Comparison of ENCODE assay signal across 11 cellular contexts in genomic region chr11:83725161-83725560, GRCh38.
DNase-seq lines count a peak whose midpoint lies in the region; ATAC-seq and TF ChIP-seq lines count a peak whose summit lies in the region.
"Had no signal": no experiment of that assay in that cellular context is flagged by ENCODE, and none has a peak within 500 bp of the region (broad histone marks: within the 10 kb centered on the region; RNA-seq: fewer than 3 reads in every experiment).

No MANE protein-coding gene starts in this region.

- H3K36me3 ChIP-seq in GM23248 (ENCODE audit: low read depth) (no peaks in the 10 kb centered on the region), adipocyte (ENCODE audit: control insufficient read depth, insufficient read depth, low read length, severe bottlenecking) (no peaks in the 10 kb centered on the region), brain microvascular endothelial cell (replicated peaks) (no peaks in the 10 kb centered on the region)
- H3K36me3 ChIP-seq: Peyer's patch had no signal

- H3K9me2 ChIP-seq in GM23248 (ENCODE audit: insufficient read depth), result no peaks in the 10 kb centered on the region

- H3K4me2 ChIP-seq in GM23248 (ENCODE audit: unreplicated experiment), result peak overlapping the region; percentile 83

- peak overlapping the region; percentile 60 for H3K9ac ChIP-seq in GM23248
- H3K9ac ChIP-seq in adipocyte (ENCODE audit: low read length), result no peak overlapping the region

- no peaks in the 10 kb centered on the region for H3K9me3 ChIP-seq in GM23248 (ENCODE audit: low read depth)
- no peaks in the 10 kb centered on the region for H3K9me3 ChIP-seq in adipocyte (ENCODE audit: control insufficient read depth, low read length)
- H3K9me3 ChIP-seq: Peyer's patch had no signal

- intact Hi-C loops in sciatic nerve (cut with DNase I), result no loop called here

- H4K20me1 ChIP-seq in GM23248 (ENCODE audit: insufficient read depth), result no peaks in the 10 kb centered on the region

- H3K27ac ChIP-seq in GM23248 (no peak overlapping the region), brain microvascular endothelial cell (no peak overlapping the region)
- H3K27ac ChIP-seq: Peyer's patch had no signal

- H3K27me3 ChIP-seq in GM23248 (replicated peaks; ENCODE audit: insufficient read depth) (no peaks in the 10 kb centered on the region; the same call in 1 of the 2 replicates), adipocyte (replicated peaks; ENCODE audit: control insufficient read depth, insufficient read depth, low read length) (peaks cover 17% of the 10 kb centered on the region), brain microvascular endothelial cell (replicated peaks) (peaks cover 2% of the 10 kb centered on the region)
- H3K27me3 ChIP-seq: Peyer's patch had no signal

- DNase-seq in GM23248, result peak; percentile 5
- no peak for DNase-seq in adipocyte (ENCODE audit: low read depth)
- DNase-seq in iPS-NIHi7 (ENCODE audit: extremely low spot score), result peak; percentile 28
- DNase-seq in sciatic nerve (ENCODE audit: low spot score), result no peak
- no peak for DNase-seq in NCI-H446 treated with DMSO at 0.1 percent for 48 hours (lab: John Stamatoyannopoulos, UW)
- DNase-seq in brain microvascular endothelial cell, result no peak
- DNase-seq in NCI-H774 (lab: John Stamatoyannopoulos, UW), result no peak
- DNase-seq: left colon; Peyer's patch; stimulated activated CD8-positive, alpha-beta memory T cell treated with anti-CD3 and anti-CD28 coated beads, Interleukin-4, amount 100 ng/mL, for 48 hours had no signal

- H3K4me3 ChIP-seq in GM23248 (peak overlapping the region; percentile 73), adipocyte (ENCODE audit: low read length) (peak overlapping the region; percentile 80), brain microvascular endothelial cell (ENCODE audit: low read depth, low read length) (no peak overlapping the region)

- peak; percentile 40 for ATAC-seq in sciatic nerve
- no peak for ATAC-seq in GM19395 (IDR thresholded peaks at IDR 0.05; ENCODE audit: unreplicated experiment)
- ATAC-seq: left colon had no signal

- WGBS in GM23248 (ENCODE audit: low coverage in 1 of 2, low lambda C conversion rate in 2 of 2, missing lambda C conversion rate in 2 of 2), 2 experiments, result 15 to 21% methylated on average over 6 of the region's 6 CpGs

- H3F3A ChIP-seq in GM23248 (ENCODE audit: insufficient read depth), result peaks cover 3% of the 10 kb centered on the region; the same call in 1 of the 2 replicates

- no peaks in the 10 kb centered on the region for H3K79me2 ChIP-seq in GM23248 (ENCODE audit: insufficient read depth)

- H3K4me1 ChIP-seq in GM23248 (ENCODE audit: insufficient read depth) (peaks cover 9% of the 10 kb centered on the region; the same call in 1 of the 2 replicates), adipocyte (ENCODE audit: control insufficient read depth, insufficient read depth, low read length) (peaks cover 15% of the 10 kb centered on the region)
- H3K4me1 ChIP-seq: Peyer's patch had no signal

- H2AFZ ChIP-seq in GM23248, result peak overlapping the region; percentile 92

- in situ Hi-C loops in GM23248 (cut with MboI) (loop anchor here (10.0 kb wide), 1 partner anchor 440 kb away; the partner anchor contains the start of gene CCDC90B), brain microvascular endothelial cell (cut with HindIII; ENCODE audit: low pct_ligation_motif_present, low sequenced_read_pairs) (no loop called here)

- no peak for TF ChIP-seq CTCF in brain microvascular endothelial cell (IDR thresholded peaks at IDR 0.05; ENCODE audit: low read depth, low read length, missing control alignments)

Comparison
In these comparisons a context has a peak if more than half of its experiments do, and no peak if none do; other contexts are left out.
1. DNase-seq: peak in GM23248 (single experiment) and iPS-NIHi7 (single experiment); none in adipocyte (single experiment), sciatic nerve (single experiment), NCI-H446 treated with DMSO at 0.1 percent for 48 hours (single experiment), brain microvascular endothelial cell (single experiment) and NCI-H774 (single experiment).